ENCODE assay signal across 10 cellular contexts in the genomic region with DNA sequence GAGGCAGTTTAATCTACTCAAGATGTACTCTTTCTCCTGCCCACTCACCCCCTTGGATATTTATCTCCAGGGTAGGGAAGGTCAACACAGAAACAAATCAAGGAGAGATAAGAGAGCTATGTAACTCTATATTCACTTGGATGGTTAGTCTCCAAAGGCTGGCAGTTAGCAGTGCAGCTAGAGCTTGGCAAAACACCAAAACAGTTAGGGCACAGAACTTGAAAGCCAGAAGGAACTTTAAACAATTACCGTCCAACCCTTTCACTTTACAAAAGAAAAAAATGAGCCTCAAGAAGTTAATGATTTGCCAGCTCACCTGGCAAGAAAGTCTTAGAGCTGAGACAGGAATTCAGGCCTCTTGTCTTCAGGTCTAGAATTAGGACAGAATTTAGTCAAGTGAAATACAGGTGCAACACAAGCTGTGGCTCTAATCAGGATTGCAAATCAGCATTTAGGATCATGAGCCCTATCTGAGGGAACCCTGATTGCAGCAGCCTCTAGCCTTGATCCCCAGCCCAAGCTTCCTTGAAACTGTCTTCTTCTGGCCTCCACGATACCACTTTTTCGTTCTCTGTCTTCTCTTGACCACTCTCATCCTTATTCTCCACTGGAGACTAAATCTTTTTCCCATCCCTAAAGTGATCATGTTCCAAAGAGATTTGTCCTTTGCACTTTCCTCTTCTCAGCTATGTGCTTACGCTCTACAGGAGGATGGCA. TPM values are rescaled to one million over a fixed set of nuclear protein-coding genes. Genes with fewer than 3 reads are reported as not detected.
A peak's percentile ranks its signal among the peaks of the same experiment; 100 is the strongest.
DNase-seq lines count a peak whose midpoint lies in the region; ATAC-seq and TF ChIP-seq lines count a peak whose summit lies in the region.
"Had no signal": no experiment of that assay in that cellular context is flagged by ENCODE, and none has a peak within 500 bp of the region (broad histone marks: within the 10 kb centered on the region; RNA-seq: fewer than 3 reads in every experiment).

No MANE protein-coding gene starts in this region.

- H3K9me3 Mint-ChIP-seq in stimulated activated naive CD8-positive, alpha-beta T cell treated with anti-CD3 and anti-CD28 coated beads, Interleukin-15, Interleukin-2, amounts not matched to agents 100 ng/mL and 50 ng/mL, for 24 hours, result no peaks in the 10 kb centered on the region
- H3K9me3 Mint-ChIP-seq in stimulated activated naive CD8-positive, alpha-beta T cell treated with anti-CD3 and anti-CD28 coated beads, Interleukin-15, amount 100 ng/mL, for 72 hours, result no peaks in the 10 kb centered on the region
- H3K9me3 Mint-ChIP-seq in memory B cell, result no peaks in the 10 kb centered on the region
- H3K9me3 Mint-ChIP-seq: naive thymus-derived CD4-positive, alpha-beta T cell had no signal

- H3K36me3 ChIP-seq in SK-N-SH (replicated peaks in 1 of 2; ENCODE audit: control insufficient read depth in 1 of 2, insufficient read depth in 2 of 2, low read length in 1 of 2), result peaks cover 12 to 18% of the 10 kb centered on the region in 2 experiments
- H3K36me3 ChIP-seq in aorta (ENCODE audit: control insufficient read depth in 1 of 2, insufficient read depth in 2 of 2, low read length in 1 of 2), result peaks cover 0 to 2% of the 10 kb centered on the region in 2 donors

- peaks cover 24% of the 10 kb centered on the region for H3F3A ChIP-seq in SK-N-SH (replicated peaks; ENCODE audit: insufficient read depth)

- TF ChIP-seq EP300 in SK-N-SH (IDR thresholded peaks at IDR 0.05; ENCODE audit: borderline replicate concordance in 1 of 2, low read depth in 1 of 2, low read length in 1 of 2), result peak in 1 of 2 experiments; percentile 58; a peak in 1 of 4 replicates

- no peak for ATAC-seq in stimulated activated naive CD8-positive, alpha-beta T cell treated with anti-CD3 and anti-CD28 coated beads, Interleukin-15, amount 100 ng/mL, for 72 hours
- ATAC-seq in memory B cell (ENCODE audit: low read depth), result no peak
- ATAC-seq in aorta (ENCODE audit: low FRiP score), result no peak
- no peak for ATAC-seq in GM19397 (IDR thresholded peaks at IDR 0.05; ENCODE audit: unreplicated experiment)
- ATAC-seq in HG02870 (IDR thresholded peaks at IDR 0.05; ENCODE audit: unreplicated experiment), result no peak
- ATAC-seq: naive thymus-derived CD4-positive, alpha-beta T cell had no signal

- TF ChIP-seq CTCF in SK-N-SH (IDR thresholded peaks at IDR 0.05), result no peak

- H3K4me1 ChIP-seq in SK-N-SH (ENCODE audit: control insufficient read depth in 1 of 2, insufficient read depth in 2 of 2, low read depth in 1 of 2, low read length in 1 of 2), result peaks cover 47 to 86% of the 10 kb centered on the region in 2 experiments; a peak in 3 of 4 replicates
- H3K4me1 ChIP-seq in aorta (ENCODE audit: control insufficient read depth in 1 of 2, insufficient read depth in 2 of 2, low read length in 2 of 2), result peaks cover 3 to 50% of the 10 kb centered on the region in 2 donors

- CTCF ChIA-PET in SK-N-SH (lab: Yijun Ruan, JAX), result interaction anchor here (0.6 to 3.5 kb wide), 4 partner anchors 30 to 1973 kb away, joined by 3 to 22 read pairs (median 4); no protein-coding TSS in a partner anchor

- H2AFZ ChIP-seq in SK-N-SH (ENCODE audit: low read depth), result no peak overlapping the region

- POLR2A ChIA-PET in SK-N-SH (lab: Yijun Ruan, JAX), result interaction anchor here (1.1 kb wide), 1 partner anchor 15 kb away, joined by 3 read pairs; the partner anchor contains the start of gene NEDD9

- peaks cover 39% of the 10 kb centered on the region for H3K36me3 Mint-ChIP-seq in stimulated activated naive CD8-positive, alpha-beta T cell treated with anti-CD3 and anti-CD28 coated beads, Interleukin-15, Interleukin-2, amounts not matched to agents 100 ng/mL and 50 ng/mL, for 24 hours (ENCODE audit: low read depth)
- peaks cover 32% of the 10 kb centered on the region for H3K36me3 Mint-ChIP-seq in memory B cell

- H3K4me1 Mint-ChIP-seq in stimulated activated naive CD8-positive, alpha-beta T cell treated with anti-CD3 and anti-CD28 coated beads, Interleukin-15, Interleukin-2, amounts not matched to agents 100 ng/mL and 50 ng/mL, for 24 hours (ENCODE audit: low read depth), result peaks cover 52% of the 10 kb centered on the region
- peaks cover 51% of the 10 kb centered on the region for H3K4me1 Mint-ChIP-seq in stimulated activated naive CD8-positive, alpha-beta T cell treated with anti-CD3 and anti-CD28 coated beads, Interleukin-15, amount 100 ng/mL, for 72 hours
- H3K4me1 Mint-ChIP-seq in memory B cell, result peaks cover 9% of the 10 kb centered on the region

- H3K4me2 ChIP-seq in SK-N-SH, result no peak overlapping the region; the same call in 1 of the 2 replicates

- peaks cover 96% of the 10 kb centered on the region for H3K79me2 ChIP-seq in SK-N-SH (ENCODE audit: insufficient read depth)

- no peak overlapping the region for H3K9ac ChIP-seq in SK-N-SH

- H3K27ac ChIP-seq in SK-N-SH (ENCODE audit: low read depth in 2 of 2, low read length in 1 of 2) (peak overlapping the region; percentile 7 to 76), aorta (ENCODE audit: low read depth in 1 of 2, low read length in 2 of 2) (peak overlapping the region; percentile 20 to 43)

- WGBS in SK-N-SH (ENCODE audit: low lambda C conversion rate), result 72% methylated on average over 4 of the region's 4 CpGs
- WGBS in aorta, 2 donors, result 61 to 65% methylated on average over 4 of the region's 4 CpGs

- no peaks in the 10 kb centered on the region for H3K9me2 ChIP-seq in SK-N-SH

- DNase-seq in stimulated activated naive CD8-positive, alpha-beta T cell treated with anti-CD3 and anti-CD28 coated beads, Interleukin-15, amount 100 ng/mL, for 72 hours, result no peak
- DNase-seq in SK-N-SH (no peak), memory B cell (ENCODE audit: low spot score in 2 of 2) (no peak), aorta (no peak), NCI-H1694 (lab: John Stamatoyannopoulos, UW) (no peak)
- DNase-seq: IMR-90; naive thymus-derived CD4-positive, alpha-beta T cell had no signal

- no peaks in the 10 kb centered on the region for H3K27me3 ChIP-seq in SK-N-SH (ENCODE audit: insufficient read depth)
- no peaks in the 10 kb centered on the region for H3K27me3 ChIP-seq in aorta (ENCODE audit: control insufficient read depth in 1 of 2, insufficient read depth in 2 of 2, low read length in 1 of 2)

- peak overlapping the region; percentile 23 for H3K27ac Mint-ChIP-seq in stimulated activated naive CD8-positive, alpha-beta T cell treated with anti-CD3 and anti-CD28 coated beads, Interleukin-15, Interleukin-2, amounts not matched to agents 100 ng/mL and 50 ng/mL, for 24 hours
- no peak overlapping the region for H3K27ac Mint-ChIP-seq in stimulated activated naive CD8-positive, alpha-beta T cell treated with anti-CD3 and anti-CD28 coated beads, Interleukin-15, amount 100 ng/mL, for 72 hours
- peak overlapping the region; percentile 6 for H3K27ac Mint-ChIP-seq in memory B cell

- no peak for TF ChIP-seq RAD21 in SK-N-SH (IDR thresholded peaks at IDR 0.05; ENCODE audit: low read length)

- no peaks in the 10 kb centered on the region for H3K27me3 Mint-ChIP-seq in stimulated activated naive CD8-positive, alpha-beta T cell treated with anti-CD3 and anti-CD28 coated beads, Interleukin-15, Interleukin-2, amounts not matched to agents 100 ng/mL and 50 ng/mL, for 24 hours
- no peaks in the 10 kb centered on the region for H3K27me3 Mint-ChIP-seq in stimulated activated naive CD8-positive, alpha-beta T cell treated with anti-CD3 and anti-CD28 coated beads, Interleukin-15, amount 100 ng/mL, for 72 hours
- no peaks in the 10 kb centered on the region for H3K27me3 Mint-ChIP-seq in memory B cell
- H3K27me3 Mint-ChIP-seq: naive thymus-derived CD4-positive, alpha-beta T cell had no signal

- no peaks in the 10 kb centered on the region for H4K20me1 ChIP-seq in SK-N-SH (ENCODE audit: insufficient read depth)

- intact Hi-C loops in aorta (cut with DNase I), result no loop called here

- H3K4me3 ChIP-seq in SK-N-SH (ENCODE audit: low read depth in 2 of 2, low read length in 1 of 2), result no peak overlapping the region
- H3K4me3 ChIP-seq in aorta (ENCODE audit: low read length in 2 of 2), result no peak overlapping the region

- H3K9me3 ChIP-seq in SK-N-SH, result no peaks in the 10 kb centered on the region
- H3K9me3 ChIP-seq in aorta (ENCODE audit: control insufficient read depth, low read length), result no peaks in the 10 kb centered on the region

- H3K4me3 Mint-ChIP-seq in stimulated activated naive CD8-positive, alpha-beta T cell treated with anti-CD3 and anti-CD28 coated beads, Interleukin-15, Interleukin-2, amounts not matched to agents 100 ng/mL and 50 ng/mL, for 24 hours, result no peak overlapping the region
- H3K4me3 Mint-ChIP-seq in stimulated activated naive CD8-positive, alpha-beta T cell treated with anti-CD3 and anti-CD28 coated beads, Interleukin-15, amount 100 ng/mL, for 72 hours, result no peak overlapping the region
- H3K4me3 Mint-ChIP-seq in memory B cell, result no peak overlapping the region
- H3K4me3 Mint-ChIP-seq: naive thymus-derived CD4-positive, alpha-beta T cell had no signal

TF ChIP-seq in SK-N-SH, 30 proteins besides CTCF, POLR2A, EP300 and RAD21 (continues in another document):
- peak; percentile 61; the same call in 1 of the 2 replicates for TF ChIP-seq NFIC (IDR thresholded peaks at IDR 0.05; ENCODE audit: borderline replicate concordance)
- peak; percentile 56; the same call in 1 of the 2 replicates for TF ChIP-seq RXRA (IDR thresholded peaks at IDR 0.05; ENCODE audit: borderline replicate concordance, low read depth)
- no peak for TF ChIP-seq SMC3 (IDR thresholded peaks at IDR 0.05; ENCODE audit: low read depth, low read length)
- 0 out of 2 replicates have a peak, but pooled peaks have one; percentile 33 for TF ChIP-seq JUND (IDR thresholded peaks at IDR 0.05)
- TF ChIP-seq, protein P1, sequence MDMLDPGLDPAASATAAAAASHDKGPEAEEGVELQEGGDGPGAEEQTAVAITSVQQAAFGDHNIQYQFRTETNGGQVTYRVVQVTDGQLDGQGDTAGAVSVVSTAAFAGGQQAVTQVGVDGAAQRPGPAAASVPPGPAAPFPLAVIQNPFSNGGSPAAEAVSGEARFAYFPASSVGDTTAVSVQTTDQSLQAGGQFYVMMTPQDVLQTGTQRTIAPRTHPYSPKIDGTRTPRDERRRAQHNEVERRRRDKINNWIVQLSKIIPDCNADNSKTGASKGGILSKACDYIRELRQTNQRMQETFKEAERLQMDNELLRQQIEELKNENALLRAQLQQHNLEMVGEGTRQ (IDR thresholded peaks at IDR 0.05; ENCODE audit: borderline replicate concordance, low read depth, low read length), result no peak
- TF ChIP-seq POLR2AphosphoS5 (IDR thresholded peaks at IDR 0.05; ENCODE audit: low read depth, low read length), result peak; percentile 40; the same call in 1 of the 2 replicates

RNA-seq across cellular contexts. Expression of gene NEDD9, which starts 14.9 kb away (rescaled TPM):
- polyA plus RNA-seq in SK-N-SH (2012; rRNA removed) (7.4 and 9.9 TPM in 2 replicates), aorta (10 to 100 TPM; 11.3 to 26.9 TPM)
- 6.1 and 6.8 TPM in 2 replicates for polyA plus RNA-seq in SK-N-SH (2012; cell fraction: cytosol; rRNA removed)
- 12.2 and 22.1 TPM in 2 replicates for polyA plus RNA-seq in SK-N-SH (2012; cell fraction: nucleus; rRNA removed)
- 100 to 1,000 TPM in 1 of 2 donors, 10 to 100 TPM in 1; 49.8 to 252 TPM for total RNA-seq in aorta

Comparison
In these comparisons a context has a peak if more than half of its experiments do, and no peak if none do; other contexts are left out.
1. H3K27ac Mint-ChIP-seq: peak in stimulated activated naive CD8-positive, alpha-beta T cell treated with anti-CD3 and anti-CD28 coated beads, Interleukin-15, Interleukin-2, amounts not matched to agents 100 ng/mL and 50 ng/mL, for 24 hours (single experiment) and memory B cell (single experiment); none in stimulated activated naive CD8-positive, alpha-beta T cell treated with anti-CD3 and anti-CD28 coated beads, Interleukin-15, amount 100 ng/mL, for 72 hours (0 of 2).